In genomic region chr1:52404975-52405338, GRCh38 we compare ENCODE assay signal across 8 cellular contexts. TPM values are rescaled to one million over a fixed set of nuclear protein-coding genes. Genes with fewer than 3 reads are reported as not detected.
DNase-seq lines count a peak whose midpoint lies in the region; ATAC-seq, FAIRE-seq and TF ChIP-seq lines count a peak whose summit lies in the region.

No MANE protein-coding gene starts in this region.

- H3K18ac ChIP-seq in neuronal stem cell (ENCODE audit: low read length) = no peak overlapping the region

- H3K14ac ChIP-seq in neuronal stem cell (ENCODE audit: low read length) = no peak overlapping the region

- peaks cover 45% of the 10 kb centered on the region for H3K36me3 Mint-ChIP-seq in CD8-positive, alpha-beta T cell
- H3K36me3 Mint-ChIP-seq in endothelial cell (ENCODE audit: low read depth, unreplicated experiment) = peaks cover 16% of the 10 kb centered on the region

- H3K79me2 ChIP-seq in OCI-LY3 (ENCODE audit: low read length) = peaks cover 62% of the 10 kb centered on the region

- no CpG with 5 or more reads among the region's 8 CpGs for WGBS in neuronal stem cell (ENCODE audit: extremely low coverage in 2 of 2, insufficient read length in 2 of 2, insufficient replicate concordance in 1 of 2), 2 donors

- H2BK120ac ChIP-seq in neuronal stem cell (ENCODE audit: low read depth, low read length) = no peak overlapping the region

- POLR2A ChIA-PET in CD8-positive, alpha-beta T cell (lab: Charles Lee) = interaction anchor here (0.6 to 3.1 kb wide), 14 partner anchors 9 to 321 kb away, joined by 3 to 24 read pairs (median 4); partner anchors contain the start of genes CC2D1B, SHISAL2A, TUT4 and ZYG11B

- no peak overlapping the region for H2AK5ac ChIP-seq in neuronal stem cell (ENCODE audit: low read depth, low read length)

- H3K9me3 Mint-ChIP-seq in CD8-positive, alpha-beta T cell = no peaks in the 10 kb centered on the region
- H3K9me3 Mint-ChIP-seq in endothelial cell (ENCODE audit: unreplicated experiment) = no peaks in the 10 kb centered on the region

- H3K4me1 ChIP-seq in CD8-positive, alpha-beta T cell (ENCODE audit: insufficient read depth, low read length) = peaks cover 26% of the 10 kb centered on the region
- H3K4me1 ChIP-seq in OCI-LY3 (ENCODE audit: low read length) (peaks cover 17% of the 10 kb centered on the region), neuronal stem cell (ENCODE audit: control insufficient read depth in 2 of 2, insufficient read depth in 1 of 2, low read depth in 1 of 2, low read length in 2 of 2) (peaks cover 1 to 8% of the 10 kb centered on the region in 2 donors)

- no peak overlapping the region for H2AFZ ChIP-seq in OCI-LY3 (ENCODE audit: low read depth, low read length)
- H2AFZ ChIP-seq in neuronal stem cell (ENCODE audit: low read length) = peak overlapping the region; percentile 90

- intact Hi-C loops in CD8-positive, alpha-beta T cell (cut with DNase I, micrococcal nuclease) = loop anchor here (1.0 to 10.0 kb wide), 16 partner anchors 19 to 792 kb away; partner anchors contain the start of genes BTF3L4 (in 2 of the 2), CC2D1B (in 2 of the 2), CPT2 (in 2 of the 2) and ZFYVE9 (in 2 of the 2)

- H3K4me3 ChIP-seq in CD8-positive, alpha-beta T cell (ENCODE audit: low read depth, low read length) = peak overlapping the region; percentile 92
- H3K4me3 ChIP-seq in OCI-LY3 (ENCODE audit: low read length) = peak overlapping the region; percentile 86
- peak overlapping the region; percentile 81 to 87 for H3K4me3 ChIP-seq in neuronal stem cell (ENCODE audit: low read length in 2 of 2)

- H3K27me3 Mint-ChIP-seq in CD8-positive, alpha-beta T cell (ENCODE audit: low read depth) = no peaks in the 10 kb centered on the region
- peaks cover 3% of the 10 kb centered on the region for H3K27me3 Mint-ChIP-seq in endothelial cell (ENCODE audit: unreplicated experiment)

- H3K23ac ChIP-seq in neuronal stem cell (ENCODE audit: low read depth, low read length, poor library complexity) = no peak overlapping the region

- DNase-seq in CD8-positive, alpha-beta T cell = no peak
- no peak for DNase-seq in endothelial cell (ENCODE audit: low spot score)
- DNase-seq in neuronal stem cell (ENCODE audit: low spot score) = no peak
- no peak for DNase-seq in central memory CD4-positive, alpha-beta T cell
- DNase-seq in urothelium cell line (ENCODE audit: low spot score) = no peak

- no peak for FAIRE-seq in urothelium cell line (lab: Jason Lieb, UNC)

- H3K4me2 ChIP-seq in OCI-LY3 (ENCODE audit: low read length) (peak overlapping the region; percentile 59), neuronal stem cell (ENCODE audit: insufficient read depth, low read length, poor library complexity, severe bottlenecking) (peak overlapping the region; percentile 56)

- no peak for ATAC-seq in CD8-positive, alpha-beta T cell
- no peak for ATAC-seq in HG02938 (IDR thresholded peaks at IDR 0.05; ENCODE audit: unreplicated experiment)
- no peak for ATAC-seq in HG02885 (IDR thresholded peaks at IDR 0.05; ENCODE audit: poor library complexity, unreplicated experiment)

- no peak overlapping the region for H4K8ac ChIP-seq in neuronal stem cell (ENCODE audit: low read depth, low read length)

- peaks cover 13% of the 10 kb centered on the region for H3K36me3 ChIP-seq in CD8-positive, alpha-beta T cell (ENCODE audit: insufficient read depth, low read length)
- H3K36me3 ChIP-seq in OCI-LY3 (replicated peaks; ENCODE audit: low read depth, low read length) = peaks cover 44% of the 10 kb centered on the region
- H3K36me3 ChIP-seq in neuronal stem cell (replicated peaks in 1 of 2; ENCODE audit: control insufficient read depth in 2 of 2, insufficient read depth in 2 of 2, low read length in 2 of 2) = peaks cover 23 to 73% of the 10 kb centered on the region in 2 donors

- no peak overlapping the region for H2BK5ac ChIP-seq in neuronal stem cell (ENCODE audit: low read length)

- H3K79me1 ChIP-seq in neuronal stem cell (ENCODE audit: low read depth, low read length) = peaks cover 2% of the 10 kb centered on the region

- no peaks in the 10 kb centered on the region for H3K27me3 ChIP-seq in CD8-positive, alpha-beta T cell (ENCODE audit: insufficient read depth, low read length)
- H3K27me3 ChIP-seq in OCI-LY3 (ENCODE audit: low read depth, low read length) = no peaks in the 10 kb centered on the region
- no peaks in the 10 kb centered on the region for H3K27me3 ChIP-seq in neuronal stem cell (ENCODE audit: control insufficient read depth in 3 of 3, insufficient read depth in 3 of 3, low read depth in 1 of 3, low read length in 3 of 3)

- H3K9me3 ChIP-seq in CD8-positive, alpha-beta T cell (ENCODE audit: low read length) = no peaks in the 10 kb centered on the region
- H3K9me3 ChIP-seq in OCI-LY3 (ENCODE audit: insufficient read depth, low read length) (no peaks in the 10 kb centered on the region), neuronal stem cell (replicated peaks in 1 of 2; ENCODE audit: control insufficient read depth in 2 of 2, insufficient read depth in 1 of 2, low read depth in 1 of 2, low read length in 2 of 2) (peaks cover 0 to 2% of the 10 kb centered on the region in 2 donors)

- H4K91ac ChIP-seq in neuronal stem cell (ENCODE audit: low read depth, low read length, poor library complexity) = no peak overlapping the region

- peak overlapping the region; percentile 96 for H3K27ac ChIP-seq in CD8-positive, alpha-beta T cell (ENCODE audit: low read depth, low read length)
- H3K27ac ChIP-seq in OCI-LY3 (ENCODE audit: low read length) (peak overlapping the region; percentile 70), neuronal stem cell (replicated peaks; ENCODE audit: low read length) (peak overlapping the region; percentile 52)

- H3K9ac ChIP-seq in OCI-LY3 (ENCODE audit: low read length) (peak overlapping the region; percentile 90), neuronal stem cell (ENCODE audit: low read depth, low read length, poor library complexity) (peak overlapping the region; percentile 68)

- peak overlapping the region; percentile 99 for H3K4me3 Mint-ChIP-seq in CD8-positive, alpha-beta T cell
- peak overlapping the region; percentile 99 for H3K4me3 Mint-ChIP-seq in endothelial cell (ENCODE audit: unreplicated experiment)

- peaks cover 42% of the 10 kb centered on the region for H3K4me1 Mint-ChIP-seq in CD8-positive, alpha-beta T cell (ENCODE audit: low read depth)
- H3K4me1 Mint-ChIP-seq in endothelial cell (ENCODE audit: unreplicated experiment) = peaks cover 21% of the 10 kb centered on the region

- no peak overlapping the region for H2BK15ac ChIP-seq in neuronal stem cell (ENCODE audit: low read length)

- no peaks in the 10 kb centered on the region for H4K20me1 ChIP-seq in OCI-LY3 (ENCODE audit: insufficient read depth, low read length)

- no peak overlapping the region for H3K4ac ChIP-seq in neuronal stem cell (ENCODE audit: low read length)

- no peak for TF ChIP-seq CTCF in CD8-positive, alpha-beta T cell (IDR thresholded peaks at IDR 0.05)
- TF ChIP-seq CTCF in OCI-LY3 (IDR thresholded peaks at IDR 0.05; ENCODE audit: low read depth, low read length) (no peak), endothelial cell (IDR thresholded peaks at IDR 0.05; ENCODE audit: unreplicated experiment) (no peak)

- H2BK12ac ChIP-seq in neuronal stem cell (ENCODE audit: low read length) = no peak overlapping the region

- CTCF ChIA-PET in CD8-positive, alpha-beta T cell (lab: Charles Lee) = interaction anchor here (1.5 to 2.0 kb wide), 3 partner anchors 12 to 280 kb away, joined by 3 to 12 read pairs (median 4); partner anchors contain the start of gene CC2D1B

- peak overlapping the region; percentile 98 for H3K27ac Mint-ChIP-seq in CD8-positive, alpha-beta T cell
- peak overlapping the region; percentile 99 for H3K27ac Mint-ChIP-seq in endothelial cell (ENCODE audit: unreplicated experiment)

RNA-seq across cellular contexts. Expression of gene PRPF38A, which starts 0.6 kb away (rescaled TPM):
- 10 to 100 TPM; 52.2 to 62.0 TPM for total RNA-seq in CD8-positive, alpha-beta T cell
- total RNA-seq in endothelial cell (ENCODE audit: unreplicated experiment) = 61.9 TPM
- 49.0 TPM for polyA plus RNA-seq in neuronal stem cell (2013, experiment 1 of 2)
- polyA plus RNA-seq in neuronal stem cell (2013, experiment 2 of 2) = 48.1 TPM

RNA-seq across cellular contexts. Expression of gene ORC1, which starts 0.7 kb away (rescaled TPM):
- total RNA-seq in CD8-positive, alpha-beta T cell = 1 to 10 TPM; 1.2 to 1.3 TPM
- 4.9 TPM for total RNA-seq in endothelial cell (ENCODE audit: unreplicated experiment)
- 22.5 TPM for polyA plus RNA-seq in neuronal stem cell (2013, experiment 1 of 2)
- 22.8 TPM for polyA plus RNA-seq in neuronal stem cell (2013, experiment 2 of 2)

RNA-seq across cellular contexts. Expression of gene CC2D1B, which starts 39.0 kb away (rescaled TPM):
- total RNA-seq in CD8-positive, alpha-beta T cell = 10 to 100 TPM; 38.8 to 40.6 TPM
- total RNA-seq in endothelial cell (ENCODE audit: unreplicated experiment) = 43.1 TPM
- 6.9 TPM for polyA plus RNA-seq in neuronal stem cell (2013, experiment 1 of 2)
- polyA plus RNA-seq in neuronal stem cell (2013, experiment 2 of 2) = 7.4 TPM
